ENCODE assay signal across 23 cellular contexts in genomic region chr13:22053053-22053452, GRCh38.
"Had no signal": no experiment of that assay in that cellular context is flagged by ENCODE, and none has a peak within 500 bp of the region (broad histone marks: within the 10 kb centered on the region; RNA-seq: fewer than 3 reads in every experiment).

No MANE protein-coding gene starts in this region.

- FAIRE-seq: keratinocyte had no signal

- H3K4me1 Mint-ChIP-seq: stimulated activated memory B cell treated with anti-CD40 and anti-IgM and Interleukin-4, amounts not matched to agents 10 μg/mL and 1 μg/mL and 100 μg/mL, for 72 hours had no signal

- H3K4me3 Mint-ChIP-seq: stimulated activated memory B cell treated with anti-CD40 and anti-IgM and Interleukin-4, amounts not matched to agents 10 μg/mL and 1 μg/mL and 100 μg/mL, for 72 hours had no signal

- H3K27ac ChIP-seq: gastrocnemius medialis, lower lobe of right lung, ovary, psoas muscle, skin epidermis, spleen, testis, tibial artery, upper lobe of right lung, uterus had no signal

- DNase-seq: cortex of kidney; foreskin fibroblast; gastrocnemius medialis; head of caudate nucleus; left ventricle myocardium superior; lower lobe of right lung; natural killer cell; occipital lobe; ovary; posterior cingulate gyrus; psoas muscle; right cardiac atrium; spleen; stimulated activated CD4-positive, alpha-beta T cell treated with anti-CD3 and anti-CD28 coated beads, Interleukin-4, amount 100 ng/mL, for 4 hours; stimulated activated naive CD8-positive, alpha-beta T cell treated with anti-CD3 and anti-CD28 coated beads, Interleukin-15, Interleukin-2, amounts not matched to agents 100 U/mL and 50 U/mL, for 24 hours; substantia nigra; testis; tibial artery; upper lobe of right lung; uterus had no signal

- H3K4me3 ChIP-seq: gastrocnemius medialis, lower lobe of right lung, ovary, psoas muscle, skin epidermis, spleen, testis, tibial artery, upper lobe of right lung, uterus had no signal

- H3K9me3 Mint-ChIP-seq: natural killer cell had no signal

- H3K27me3 Mint-ChIP-seq: stimulated activated memory B cell treated with anti-CD40 and anti-IgM and Interleukin-4, amounts not matched to agents 10 μg/mL and 1 μg/mL and 100 μg/mL, for 72 hours had no signal

- H3K36me3 ChIP-seq: gastrocnemius medialis, lower lobe of right lung, ovary, spleen, tibial artery, upper lobe of right lung had no signal

- H3K4me1 ChIP-seq: gastrocnemius medialis, lower lobe of right lung, psoas muscle, spleen, testis, tibial artery, upper lobe of right lung, uterus had no signal

- H3K9me3 ChIP-seq: gastrocnemius medialis, lower lobe of right lung, ovary, psoas muscle, spleen, testis, tibial artery, upper lobe of right lung, uterus had no signal

- H3K27me3 ChIP-seq: gastrocnemius medialis, ovary, spleen, testis, tibial artery, upper lobe of right lung, uterus had no signal

- ATAC-seq: gastrocnemius medialis; left ventricle myocardium superior; lower lobe of right lung; natural killer cell; psoas muscle; right cardiac atrium; stimulated activated memory B cell treated with anti-CD40 and anti-IgM and Interleukin-4, amounts not matched to agents 10 μg/mL and 1 μg/mL and 100 μg/mL, for 72 hours; stimulated activated naive CD8-positive, alpha-beta T cell treated with anti-CD3 and anti-CD28 coated beads, Interleukin-15, Interleukin-2, amounts not matched to agents 100 U/mL and 50 U/mL, for 24 hours; upper lobe of right lung had no signal

- H3K36me3 Mint-ChIP-seq: natural killer cell; stimulated activated memory B cell treated with anti-CD40 and anti-IgM and Interleukin-4, amounts not matched to agents 10 μg/mL and 1 μg/mL and 100 μg/mL, for 72 hours had no signal

- H3K27ac Mint-ChIP-seq: natural killer cell; stimulated activated memory B cell treated with anti-CD40 and anti-IgM and Interleukin-4, amounts not matched to agents 10 μg/mL and 1 μg/mL and 100 μg/mL, for 72 hours had no signal
